ENCODE assay signal across 1 cellular context in the genomic region with DNA sequence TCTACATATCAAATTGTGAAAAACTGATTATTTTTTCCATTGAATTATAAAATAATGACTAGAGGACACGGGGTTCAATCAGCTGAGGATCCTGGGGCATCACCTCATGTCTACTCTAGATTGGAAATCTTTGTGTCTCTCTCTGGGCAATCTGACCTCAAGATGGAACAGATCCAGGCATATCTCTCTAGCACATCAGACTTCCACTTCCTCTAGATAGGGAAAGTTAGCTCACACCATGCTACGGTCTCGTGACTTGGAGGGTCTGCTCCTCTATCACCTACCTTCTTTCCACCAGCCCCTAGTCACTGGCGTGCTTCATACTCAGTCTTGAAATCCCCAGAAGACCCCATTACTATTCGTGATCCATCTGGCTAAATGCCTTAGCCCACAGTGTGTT.
TF ChIP-seq lines count a peak whose summit lies in the region.

No MANE protein-coding gene starts in this region.

TF ChIP-seq in IMR-90, 13 proteins besides CTCF, POLR2A, EP300 and RAD21:
- TF ChIP-seq MAFK (IDR thresholded peaks at IDR 0.05; ENCODE audit: low read depth, low read length) = no peak
- no peak for TF ChIP-seq MAZ (IDR thresholded peaks at IDR 0.05; ENCODE audit: borderline replicate concordance, low read depth, low read length)
- no peak for TF ChIP-seq SMC3 (IDR thresholded peaks at IDR 0.05; ENCODE audit: low read depth, low read length)
- TF ChIP-seq BHLHE40 (IDR thresholded peaks at IDR 0.05; ENCODE audit: low read depth, low read length) = no peak
- no peak for TF ChIP-seq RCOR1 (IDR thresholded peaks at IDR 0.05; ENCODE audit: insufficient replicate concordance, low read length)
- TF ChIP-seq RFX5 (IDR thresholded peaks at IDR 0.05; ENCODE audit: low read depth, low read length) = no peak
- TF ChIP-seq, protein P1, sequence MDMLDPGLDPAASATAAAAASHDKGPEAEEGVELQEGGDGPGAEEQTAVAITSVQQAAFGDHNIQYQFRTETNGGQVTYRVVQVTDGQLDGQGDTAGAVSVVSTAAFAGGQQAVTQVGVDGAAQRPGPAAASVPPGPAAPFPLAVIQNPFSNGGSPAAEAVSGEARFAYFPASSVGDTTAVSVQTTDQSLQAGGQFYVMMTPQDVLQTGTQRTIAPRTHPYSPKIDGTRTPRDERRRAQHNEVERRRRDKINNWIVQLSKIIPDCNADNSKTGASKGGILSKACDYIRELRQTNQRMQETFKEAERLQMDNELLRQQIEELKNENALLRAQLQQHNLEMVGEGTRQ (IDR thresholded peaks at IDR 0.05; ENCODE audit: low read depth, low read length) = no peak
- TF ChIP-seq NFE2L2 (IDR thresholded peaks at IDR 0.05; ENCODE audit: low read depth, low read length) = no peak
- TF ChIP-seq CEBPB (IDR thresholded peaks at IDR 0.05; ENCODE audit: low read depth, low read length) = no peak
- no peak for TF ChIP-seq ELK1 (IDR thresholded peaks at IDR 0.05; ENCODE audit: borderline replicate concordance, low read depth, low read length)
- no peak for TF ChIP-seq CHD1 (IDR thresholded peaks at IDR 0.05; ENCODE audit: low read depth, low read length)
- no peak for TF ChIP-seq MXI1 (IDR thresholded peaks at IDR 0.05; ENCODE audit: borderline replicate concordance, low read depth, low read length)
- TF ChIP-seq FOS (IDR thresholded peaks at IDR 0.05; ENCODE audit: low read depth, low read length) = no peak
